In the genomic region with DNA sequence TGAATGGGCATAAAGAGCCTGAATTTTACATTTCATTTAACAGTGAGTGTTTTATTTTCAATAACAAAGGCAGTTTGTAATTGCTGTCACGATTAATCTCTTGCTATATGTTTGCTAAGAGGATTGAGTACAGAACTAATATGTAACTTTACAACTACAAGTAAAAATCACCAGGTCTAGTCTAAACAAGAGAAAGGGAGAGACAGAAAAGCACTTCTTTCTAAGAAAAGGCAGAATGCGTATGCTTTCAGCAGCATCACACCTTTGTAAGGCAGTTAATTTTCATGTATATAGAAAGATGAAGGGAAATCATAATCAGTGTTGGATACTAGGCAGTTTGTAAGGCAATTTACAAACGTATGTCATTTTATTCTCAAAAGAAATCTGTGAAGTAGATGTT, we compare ENCODE assay signal across 21 cellular contexts.
"Had no signal": no experiment of that assay in that cellular context is flagged by ENCODE, and none has a peak within 500 bp of the region (broad histone marks: within the 10 kb centered on the region; RNA-seq: fewer than 3 reads in every experiment).

No MANE protein-coding gene starts in this region.

- ATAC-seq: activated CD4-positive, CD25-positive, alpha-beta regulatory T cell treated with anti-CD3 and anti-CD28 coated beads, Interleukin-2, amount 50 U/mL, for 24 hours; activated CD8-positive, alpha-beta T cell treated with anti-CD3 and anti-CD28 coated beads for 36 hours; activated T-cell treated with anti-CD3 and anti-CD28 coated beads, Interleukin-2, amount 50 U/mL, for 72 hours had no signal

- H3K27me3 ChIP-seq: brain microvascular endothelial cell, cardiac muscle cell had no signal

- H3K27me3 Mint-ChIP-seq: activated CD8-positive, alpha-beta T cell treated with anti-CD3 and anti-CD28 coated beads for 36 hours; activated naive CD4-positive, alpha-beta T cell treated with anti-CD3 and anti-CD28 coated beads, Interleukin-2, amount 10 ng/mL, durations not matched to agents 7 days and 5 days; activated naive CD8-positive, alpha-beta T cell treated with anti-CD3 and anti-CD28 coated beads for 36 hours had no signal

- H3K36me3 Mint-ChIP-seq: activated naive CD4-positive, alpha-beta T cell treated with anti-CD3 and anti-CD28 coated beads, Interleukin-2, amount 10 ng/mL, durations not matched to agents 7 days and 5 days; activated naive CD8-positive, alpha-beta T cell treated with anti-CD3 and anti-CD28 coated beads for 36 hours had no signal

- H3K4me3 ChIP-seq: cardiac muscle cell, SK-N-MC had no signal

- H3K27ac ChIP-seq: brain microvascular endothelial cell, cardiac muscle cell, KMS-11, SK-N-MC, WERI-Rb-1 had no signal

- H3K9ac ChIP-seq: KMS-11 had no signal

- H3K9me3 Mint-ChIP-seq: activated CD8-positive, alpha-beta T cell treated with anti-CD3 and anti-CD28 coated beads for 36 hours; activated naive CD4-positive, alpha-beta T cell treated with anti-CD3 and anti-CD28 coated beads, Interleukin-2, amount 10 ng/mL, durations not matched to agents 7 days and 5 days; activated naive CD8-positive, alpha-beta T cell treated with anti-CD3 and anti-CD28 coated beads for 36 hours; activated T-helper 2 cell treated with anti-CD3 and anti-CD28 coated beads, Interferon-gamma antibody, Interleukin-2, Interleukin-4, amounts not matched to agents 10 μg/mL and 5 μg/mL and 100 μg/mL, durations not matched to agents 14 hours and 24 hours and 36 hours had no signal

- H3K27ac Mint-ChIP-seq: activated CD8-positive, alpha-beta T cell treated with anti-CD3 and anti-CD28 coated beads for 36 hours; activated naive CD4-positive, alpha-beta T cell treated with anti-CD3 and anti-CD28 coated beads, Interleukin-2, amount 10 ng/mL, durations not matched to agents 7 days and 5 days; activated naive CD8-positive, alpha-beta T cell treated with anti-CD3 and anti-CD28 coated beads for 36 hours; activated T-cell treated with anti-CD3 and anti-CD28 coated beads, Interleukin-2, amount 50 U/mL, for 72 hours; activated T-helper 2 cell treated with anti-CD3 and anti-CD28 coated beads, Interferon-gamma antibody, Interleukin-2, Interleukin-4, amounts not matched to agents 10 μg/mL and 5 μg/mL and 100 μg/mL, durations not matched to agents 14 hours and 24 hours and 36 hours had no signal

- H3K4me3 Mint-ChIP-seq: activated CD8-positive, alpha-beta T cell treated with anti-CD3 and anti-CD28 coated beads for 36 hours; activated naive CD4-positive, alpha-beta T cell treated with anti-CD3 and anti-CD28 coated beads, Interleukin-2, amount 10 ng/mL, durations not matched to agents 7 days and 5 days; activated naive CD8-positive, alpha-beta T cell treated with anti-CD3 and anti-CD28 coated beads for 36 hours; activated T-cell treated with anti-CD3 and anti-CD28 coated beads, Interleukin-2, amount 50 U/mL, for 72 hours had no signal

- H3K4me1 Mint-ChIP-seq: activated naive CD4-positive, alpha-beta T cell treated with anti-CD3 and anti-CD28 coated beads, Interleukin-2, amount 10 ng/mL, durations not matched to agents 7 days and 5 days; activated naive CD8-positive, alpha-beta T cell treated with anti-CD3 and anti-CD28 coated beads for 36 hours had no signal

- H3K36me3 ChIP-seq: brain microvascular endothelial cell, cardiac muscle cell, WERI-Rb-1 had no signal

- DNase-seq: activated CD4-positive, alpha-beta T cell treated with anti-CD3 and anti-CD28 coated beads for 4 hours; activated CD8-positive, alpha-beta memory T cell treated with anti-CD3 and anti-CD28 coated beads, Interleukin-2, amount 50 U/mL, for 4 hours; activated CD8-positive, alpha-beta T cell treated with anti-CD3 and anti-CD28 coated beads for 36 hours; activated gamma-delta T cell treated with Interleukin-2 at 50 U/mL for 16 hours; activated naive CD4-positive, alpha-beta T cell treated with anti-CD3 and anti-CD28 coated beads, Interleukin-2, amount 10 ng/mL, durations not matched to agents 7 days and 5 days; activated naive CD8-positive, alpha-beta T cell treated with anti-CD3 and anti-CD28 coated beads for 36 hours; activated T-cell treated with anti-CD3 and anti-CD28 coated beads, Interleukin-2, amount 50 U/mL, for 72 hours; brain microvascular endothelial cell; NCI-H1105; NCI-H146; NCI-H187 treated with DMSO at 0.1 percent for 48 hours; NCI-H510A; NCI-H526 treated with DMSO at 0.1 percent for 48 hours; SIG-M5; T-helper 1 cell; WERI-Rb-1 had no signal
